In genomic region chr9:1328341-1328740, GRCh38 we compare ENCODE assay signal across 18 cellular contexts.
DNase-seq lines count a peak whose midpoint lies in the region; ATAC-seq, FAIRE-seq and TF ChIP-seq lines count a peak whose summit lies in the region.
"Had no signal": no experiment of that assay in that cellular context is flagged by ENCODE, and none has a peak within 500 bp of the region (broad histone marks: within the 10 kb centered on the region; RNA-seq: fewer than 3 reads in every experiment).

No MANE protein-coding gene starts in this region.

- RAD21 ChIA-PET in GM12878 (lab: Charles Lee; ENCODE audit: unreplicated experiment) = no interaction called here

- H3F3A ChIP-seq in Loucy (ENCODE audit: low read depth) (no peaks in the 10 kb centered on the region), OCI-LY1 (ENCODE audit: insufficient read depth, low read length) (no peaks in the 10 kb centered on the region)

- H3K9ac ChIP-seq in Loucy (ENCODE audit: low read depth, low read length, poor library complexity, severe bottlenecking) (no peak overlapping the region), OCI-LY1 (ENCODE audit: low read length) (no peak overlapping the region), GM12878 (ENCODE audit: control insufficient read depth, insufficient read depth, low read length) (no peak overlapping the region), parathyroid adenoma (no peak overlapping the region)

- H3K9me3 ChIP-seq in Loucy (ENCODE audit: insufficient read depth, low read depth, low read length) (no peaks in the 10 kb centered on the region), OCI-LY1 (ENCODE audit: low read length) (no peaks in the 10 kb centered on the region), GM12878 (replicated peaks; ENCODE audit: control insufficient read depth, insufficient read depth, low read length) (no peaks in the 10 kb centered on the region), parathyroid adenoma (ENCODE audit: control insufficient read depth, low read length) (no peaks in the 10 kb centered on the region), tibial artery (no peaks in the 10 kb centered on the region)
- H3K9me3 ChIP-seq: A549, BE2C had no signal

- SMC1A ChIA-PET in GM12878 (lab: Charles Lee; ENCODE audit: uncharacterized antibody, unreplicated experiment) = interaction anchor here (0.8 to 1.1 kb wide), 2 partner anchors 29 to 100 kb away, joined by 3 read pairs; no protein-coding TSS in a partner anchor

- H3K27ac ChIP-seq in OCI-LY1 (ENCODE audit: low read depth, low read length, poor library complexity, severe bottlenecking) (no peak overlapping the region), GM12878 (ENCODE audit: control insufficient read depth, insufficient read depth) (no peak overlapping the region), parathyroid adenoma (no peak overlapping the region), tibial artery (no peak overlapping the region)
- H3K27ac ChIP-seq: A549, C4-2B, HL-60 had no signal

- TF ChIP-seq RAD21 in GM12878 (IDR thresholded peaks at IDR 0.05; ENCODE audit: insufficient read depth, low read depth, low read length) = no peak

- TF ChIP-seq CTCF in Loucy (conservative IDR thresholded peaks at IDR 0.05; ENCODE audit: low read length) (no peak), OCI-LY1 (IDR thresholded peaks at IDR 0.05; ENCODE audit: low read length) (no peak), GM12878 (IDR thresholded peaks at IDR 0.05 in 2 of 3, conservative IDR thresholded peaks at IDR 0.05 in 1 of 3; ENCODE audit: control insufficient read depth in 2 of 3, extremely low read depth in 1 of 3, insufficient read depth in 1 of 3, low read depth in 3 of 3, low read length in 3 of 3) (no peak), parathyroid adenoma (IDR thresholded peaks at IDR 0.05) (no peak), tibial artery (IDR thresholded peaks at IDR 0.05) (no peak), lower leg skin (IDR thresholded peaks at IDR 0.05) (no peak)

- TF ChIP-seq POLR2A in GM12878 (IDR thresholded peaks at IDR 0.05; ENCODE audit: low read depth, low read length) = no peak
- TF ChIP-seq POLR2A in lower leg skin (IDR thresholded peaks at IDR 0.05) = no peak

- no peak for DNase-seq in GM12878 (ENCODE audit: low read depth, low spot score)
- DNase-seq in tibial artery = no peak
- no peak for DNase-seq in lower leg skin (ENCODE audit: low spot score in 2 of 2)
- DNase-seq: BE2C; CD8-positive, alpha-beta T cell; COR-L47; DND-41; GDM1; H7 had no signal

- 27% methylated on average over 4 of the region's 4 CpGs for WGBS in GM12878 (ENCODE audit: insufficient coverage, insufficient replicate concordance, low lambda C conversion rate, missing lambda C conversion rate)
- 81 to 86% methylated on average over 4 of the region's 4 CpGs for WGBS in lower leg skin, 2 donors

- in situ Hi-C loops in GM12878 (cut with MboI) = no loop called here

- H3K4me1 ChIP-seq in Loucy (ENCODE audit: insufficient read depth, low read length, poor library complexity, severe bottlenecking) = peaks cover 9% of the 10 kb centered on the region
- H3K4me1 ChIP-seq in OCI-LY1 (ENCODE audit: insufficient read depth, low read length, severe bottlenecking) = no peaks in the 10 kb centered on the region
- H3K4me1 ChIP-seq in GM12878 (ENCODE audit: control insufficient read depth, insufficient read depth, low read length) = no peaks in the 10 kb centered on the region
- no peaks in the 10 kb centered on the region for H3K4me1 ChIP-seq in parathyroid adenoma
- H3K4me1 ChIP-seq in tibial artery = no peaks in the 10 kb centered on the region
- H3K4me1 ChIP-seq: A549, BE2C had no signal

- H3K9me2 ChIP-seq in Loucy (replicated peaks; ENCODE audit: low read depth, low read length) (no peaks in the 10 kb centered on the region), OCI-LY1 (ENCODE audit: low read depth, low read length) (no peaks in the 10 kb centered on the region)

- CTCF ChIA-PET in GM12878 (lab: Yijun Ruan, JAX) = no interaction called here

- no peak for FAIRE-seq in GM12878 (lab: Jason Lieb, UNC)
- FAIRE-seq: A549, GM19239, K562 had no signal

- H3K4me2 ChIP-seq in Loucy (ENCODE audit: low read depth, low read length, poor library complexity, severe bottlenecking) (no peak overlapping the region), OCI-LY1 (ENCODE audit: low read length) (no peak overlapping the region), GM12878 (ENCODE audit: control insufficient read depth, insufficient read depth) (no peak overlapping the region), parathyroid adenoma (ENCODE audit: low read length) (no peak overlapping the region)
- H3K4me2 ChIP-seq: A549 had no signal

- H3K79me2 ChIP-seq in Loucy (ENCODE audit: insufficient read depth, low read length) (no peaks in the 10 kb centered on the region), OCI-LY1 (ENCODE audit: insufficient read depth, low read length) (no peaks in the 10 kb centered on the region), GM12878 (ENCODE audit: control insufficient read depth, insufficient read depth, low read length) (no peaks in the 10 kb centered on the region), parathyroid adenoma (no peaks in the 10 kb centered on the region)

- no peak for TF ChIP-seq EP300 in GM12878 (IDR thresholded peaks at IDR 0.05; ENCODE audit: borderline replicate concordance in 1 of 2, control insufficient read depth in 1 of 2, low read depth in 2 of 2, low read length in 2 of 2)

- H3K36me3 ChIP-seq in Loucy (ENCODE audit: insufficient read depth, low read length) = no peaks in the 10 kb centered on the region
- H3K36me3 ChIP-seq in OCI-LY1 (ENCODE audit: insufficient read depth, low read length) = no peaks in the 10 kb centered on the region
- no peaks in the 10 kb centered on the region for H3K36me3 ChIP-seq in GM12878 (ENCODE audit: control insufficient read depth in 2 of 2, insufficient read depth in 2 of 2, low read length in 1 of 2)
- H3K36me3 ChIP-seq in parathyroid adenoma (ENCODE audit: control insufficient read depth, insufficient read depth, low read length) = no peaks in the 10 kb centered on the region
- H3K36me3 ChIP-seq in tibial artery = no peaks in the 10 kb centered on the region
- H3K36me3 ChIP-seq: BE2C had no signal

- H2AFZ ChIP-seq in Loucy (ENCODE audit: low read length) = peak overlapping the region; percentile 47
- H2AFZ ChIP-seq in OCI-LY1 (ENCODE audit: low read length) = peak overlapping the region; percentile 20; the same call in 1 of the 2 replicates
- no peak overlapping the region for H2AFZ ChIP-seq in GM12878 (ENCODE audit: control insufficient read depth, low read depth, low read length)
- peak overlapping the region; percentile 2 for H2AFZ ChIP-seq in parathyroid adenoma

- H3K4me3 ChIP-seq in Loucy (ENCODE audit: low read length, poor library complexity, severe bottlenecking) = no peak overlapping the region
- no peak overlapping the region for H3K4me3 ChIP-seq in OCI-LY1 (ENCODE audit: low read depth, low read length, poor library complexity, severe bottlenecking)
- H3K4me3 ChIP-seq in GM12878 = no peak overlapping the region
- H3K4me3 ChIP-seq in parathyroid adenoma (ENCODE audit: low read depth, low read length) = no peak overlapping the region
- no peak overlapping the region for H3K4me3 ChIP-seq in tibial artery
- no peak overlapping the region for H3K4me3 ChIP-seq in lower leg skin (ENCODE audit: low read depth, poor library complexity, severe bottlenecking)
- H3K4me3 ChIP-seq: A549, K562 had no signal

- intact Hi-C loops in GM12878 (cut with micrococcal nuclease; ENCODE audit: unreplicated experiment) (loop anchor here (5.0 kb wide), 1 partner anchor 174 kb away; no protein-coding TSS in a partner anchor), tibial artery (cut with DNase I; ENCODE audit: low total_unique reads) (no loop called here), lower leg skin (cut with DNase I; ENCODE audit: low total_unique reads) (no loop called here)

- H4K20me1 ChIP-seq in Loucy (ENCODE audit: insufficient read depth, low read length, poor library complexity, severe bottlenecking) (no peaks in the 10 kb centered on the region), OCI-LY1 (ENCODE audit: insufficient read depth, low read length) (no peaks in the 10 kb centered on the region), GM12878 (ENCODE audit: control insufficient read depth, insufficient read depth) (no peaks in the 10 kb centered on the region)

- POLR2A ChIA-PET in GM12878 (lab: Charles Lee) = interaction anchor here (1.8 kb wide), 1 partner anchor 210 kb away, joined by 3 read pairs; no protein-coding TSS in a partner anchor

- ATAC-seq in GM12878 = no peak
- no peak for ATAC-seq in HG03039 (IDR thresholded peaks at IDR 0.05; ENCODE audit: unreplicated experiment)
- ATAC-seq: A549; CD8-positive, alpha-beta T cell; K562 had no signal

- H3K27me3 ChIP-seq in Loucy (ENCODE audit: insufficient read depth, low read length, poor library complexity, severe bottlenecking) (no peaks in the 10 kb centered on the region), OCI-LY1 (ENCODE audit: insufficient read depth, low read length) (peaks cover 1% of the 10 kb centered on the region; the same call in 1 of the 2 replicates), GM12878 (replicated peaks in 1 of 2; ENCODE audit: control insufficient read depth in 2 of 2, insufficient read depth in 2 of 2, low read length in 1 of 2) (no peaks in the 10 kb centered on the region), parathyroid adenoma (ENCODE audit: control insufficient read depth, insufficient read depth, low read length) (no peaks in the 10 kb centered on the region), tibial artery (no peaks in the 10 kb centered on the region)
- H3K27me3 ChIP-seq: BE2C had no signal

- no TSS peak for BruUV-seq in GM12878 (replicated peaks; lab: Mats Ljungman, UMichigan)

TF ChIP-seq in GM12878, 131 proteins besides CTCF, POLR2A, EP300 and RAD21 (continues in another document):
- TF ChIP-seq ZSCAN29 (IDR thresholded peaks at IDR 0.05) (no peak), ZBED1 (IDR thresholded peaks at IDR 0.05; ENCODE audit: borderline replicate concordance) (no peak), NR2C1 (IDR thresholded peaks at IDR 0.05) (peak; percentile 56)
